Comparison of ENCODE assay signal across 1 cellular context in the genomic region with DNA sequence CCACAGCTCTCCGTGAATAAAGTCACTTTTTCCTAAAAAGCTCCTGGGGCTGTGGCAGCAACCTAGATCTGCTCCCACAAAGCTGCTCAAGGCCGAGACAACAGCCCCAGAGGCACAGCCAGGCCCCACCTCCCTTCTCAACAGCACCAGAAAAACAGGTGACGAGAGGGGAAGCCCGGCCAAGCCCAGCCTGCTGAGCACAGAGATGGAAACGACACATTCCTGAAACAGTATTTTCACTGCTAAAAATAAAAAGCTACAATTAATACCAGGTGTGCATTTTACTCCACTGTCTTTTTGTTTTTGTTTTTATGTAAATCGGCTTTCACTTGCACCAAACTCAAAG.
TF ChIP-seq lines count a peak whose summit lies in the region.

No MANE protein-coding gene starts in this region.

TF ChIP-seq in SK-N-SH treated with all-trans-retinoic acid at 6 μM for 48 hours, 23 proteins besides CTCF, POLR2A, EP300 and RAD21 (continued from another document):
- TF ChIP-seq, protein P1, sequence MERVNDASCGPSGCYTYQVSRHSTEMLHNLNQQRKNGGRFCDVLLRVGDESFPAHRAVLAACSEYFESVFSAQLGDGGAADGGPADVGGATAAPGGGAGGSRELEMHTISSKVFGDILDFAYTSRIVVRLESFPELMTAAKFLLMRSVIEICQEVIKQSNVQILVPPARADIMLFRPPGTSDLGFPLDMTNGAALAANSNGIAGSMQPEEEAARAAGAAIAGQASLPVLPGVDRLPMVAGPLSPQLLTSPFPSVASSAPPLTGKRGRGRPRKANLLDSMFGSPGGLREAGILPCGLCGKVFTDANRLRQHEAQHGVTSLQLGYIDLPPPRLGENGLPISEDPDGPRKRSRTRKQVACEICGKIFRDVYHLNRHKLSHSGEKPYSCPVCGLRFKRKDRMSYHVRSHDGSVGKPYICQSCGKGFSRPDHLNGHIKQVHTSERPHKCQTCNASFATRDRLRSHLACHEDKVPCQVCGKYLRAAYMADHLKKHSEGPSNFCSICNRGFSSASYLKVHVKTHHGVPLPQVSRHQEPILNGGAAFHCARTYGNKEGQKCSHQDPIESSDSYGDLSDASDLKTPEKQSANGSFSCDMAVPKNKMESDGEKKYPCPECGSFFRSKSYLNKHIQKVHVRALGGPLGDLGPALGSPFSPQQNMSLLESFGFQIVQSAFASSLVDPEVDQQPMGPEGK (CRISPR knock-in tag; IDR thresholded peaks at IDR 0.05; ENCODE audit: borderline replicate concordance), result no peak
- TF ChIP-seq ZNF70 (CRISPR knock-in tag; IDR thresholded peaks at IDR 0.05), result no peak
- no peak for TF ChIP-seq ZNF8 (CRISPR knock-in tag; IDR thresholded peaks at IDR 0.05)
- TF ChIP-seq PPARA (CRISPR knock-in tag; IDR thresholded peaks at IDR 0.05; ENCODE audit: borderline replicate concordance), result no peak
- TF ChIP-seq ZFP30 (CRISPR knock-in tag; IDR thresholded peaks at IDR 0.05), result no peak
- no peak for TF ChIP-seq SNAI2 (CRISPR knock-in tag; IDR thresholded peaks at IDR 0.05)
- no peak for TF ChIP-seq RARB (CRISPR knock-in tag; IDR thresholded peaks at IDR 0.05)
- TF ChIP-seq TOX (CRISPR knock-in tag; IDR thresholded peaks at IDR 0.05; ENCODE audit: borderline replicate concordance), result no peak
- TF ChIP-seq ZNF565 (CRISPR knock-in tag; conservative IDR thresholded peaks at IDR 0.05; ENCODE audit: low read depth), result no peak
- TF ChIP-seq, protein P2, sequence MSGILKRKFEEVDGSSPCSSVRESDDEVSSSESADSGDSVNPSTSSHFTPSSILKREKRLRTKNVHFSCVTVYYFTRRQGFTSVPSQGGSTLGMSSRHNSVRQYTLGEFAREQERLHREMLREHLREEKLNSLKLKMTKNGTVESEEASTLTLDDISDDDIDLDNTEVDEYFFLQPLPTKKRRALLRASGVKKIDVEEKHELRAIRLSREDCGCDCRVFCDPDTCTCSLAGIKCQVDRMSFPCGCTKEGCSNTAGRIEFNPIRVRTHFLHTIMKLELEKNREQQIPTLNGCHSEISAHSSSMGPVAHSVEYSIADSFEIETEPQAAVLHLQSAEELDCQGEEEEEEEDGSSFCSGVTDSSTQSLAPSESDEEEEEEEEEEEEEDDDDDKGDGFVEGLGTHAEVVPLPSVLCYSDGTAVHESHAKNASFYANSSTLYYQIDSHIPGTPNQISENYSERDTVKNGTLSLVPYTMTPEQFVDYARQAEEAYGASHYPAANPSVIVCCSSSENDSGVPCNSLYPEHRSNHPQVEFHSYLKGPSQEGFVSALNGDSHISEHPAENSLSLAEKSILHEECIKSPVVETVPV (CRISPR knock-in tag; IDR thresholded peaks at IDR 0.05), result no peak
- no peak for TF ChIP-seq ESRRG (CRISPR knock-in tag; IDR thresholded peaks at IDR 0.05)
- no peak for TF ChIP-seq BACH2 (CRISPR knock-in tag; IDR thresholded peaks at IDR 0.05; ENCODE audit: borderline replicate concordance)
- TF ChIP-seq CSDC2 (CRISPR knock-in tag; IDR thresholded peaks at IDR 0.05), result no peak
- TF ChIP-seq, protein P3, sequence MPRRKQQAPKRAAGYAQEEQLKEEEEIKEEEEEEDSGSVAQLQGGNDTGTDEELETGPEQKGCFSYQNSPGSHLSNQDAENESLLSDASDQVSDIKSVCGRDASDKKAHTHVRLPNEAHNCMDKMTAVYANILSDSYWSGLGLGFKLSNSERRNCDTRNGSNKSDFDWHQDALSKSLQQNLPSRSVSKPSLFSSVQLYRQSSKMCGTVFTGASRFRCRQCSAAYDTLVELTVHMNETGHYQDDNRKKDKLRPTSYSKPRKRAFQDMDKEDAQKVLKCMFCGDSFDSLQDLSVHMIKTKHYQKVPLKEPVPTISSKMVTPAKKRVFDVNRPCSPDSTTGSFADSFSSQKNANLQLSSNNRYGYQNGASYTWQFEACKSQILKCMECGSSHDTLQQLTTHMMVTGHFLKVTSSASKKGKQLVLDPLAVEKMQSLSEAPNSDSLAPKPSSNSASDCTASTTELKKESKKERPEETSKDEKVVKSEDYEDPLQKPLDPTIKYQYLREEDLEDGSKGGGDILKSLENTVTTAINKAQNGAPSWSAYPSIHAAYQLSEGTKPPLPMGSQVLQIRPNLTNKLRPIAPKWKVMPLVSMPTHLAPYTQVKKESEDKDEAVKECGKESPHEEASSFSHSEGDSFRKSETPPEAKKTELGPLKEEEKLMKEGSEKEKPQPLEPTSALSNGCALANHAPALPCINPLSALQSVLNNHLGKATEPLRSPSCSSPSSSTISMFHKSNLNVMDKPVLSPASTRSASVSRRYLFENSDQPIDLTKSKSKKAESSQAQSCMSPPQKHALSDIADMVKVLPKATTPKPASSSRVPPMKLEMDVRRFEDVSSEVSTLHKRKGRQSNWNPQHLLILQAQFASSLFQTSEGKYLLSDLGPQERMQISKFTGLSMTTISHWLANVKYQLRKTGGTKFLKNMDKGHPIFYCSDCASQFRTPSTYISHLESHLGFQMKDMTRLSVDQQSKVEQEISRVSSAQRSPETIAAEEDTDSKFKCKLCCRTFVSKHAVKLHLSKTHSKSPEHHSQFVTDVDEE (CRISPR knock-in tag; IDR thresholded peaks at IDR 0.05), result no peak
